ENCODE assay signal across 9 cellular contexts in genomic region chr13:35164324-35164932, GRCh38.
DNase-seq lines count a peak whose midpoint lies in the region; ATAC-seq, FAIRE-seq and TF ChIP-seq lines count a peak whose summit lies in the region.
"Had no signal": no experiment of that assay in that cellular context is flagged by ENCODE, and none has a peak within 500 bp of the region (broad histone marks: within the 10 kb centered on the region; RNA-seq: fewer than 3 reads in every experiment).

No MANE protein-coding gene starts in this region.

- SMC1A ChIA-PET in GM12878 (lab: Charles Lee; ENCODE audit: uncharacterized antibody, unreplicated experiment), result interaction anchor here (1.0 to 1.9 kb wide), 11 partner anchors 16 to 1621 kb away, joined by 3 to 8 read pairs (median 3); no protein-coding TSS in a partner anchor

- no TSS peak for BruUV-seq in GM12878 (replicated peaks; lab: Mats Ljungman, UMichigan)

- no peak overlapping the region for H3K27ac ChIP-seq in GM12878 (ENCODE audit: control insufficient read depth, insufficient read depth)

- H4K20me1 ChIP-seq in GM12878 (ENCODE audit: control insufficient read depth, insufficient read depth), result no peaks in the 10 kb centered on the region

- peak; percentile 74 for FAIRE-seq in GM12878 (lab: Jason Lieb, UNC)

- peaks cover 22% of the 10 kb centered on the region for H3K4me1 ChIP-seq in GM12878 (ENCODE audit: control insufficient read depth, insufficient read depth, low read length)

- no peaks in the 10 kb centered on the region for H3K9me3 Mint-ChIP-seq in activated CD4-positive, alpha-beta memory T cell treated with anti-CD3 and anti-CD28 coated beads for 36 hours
- H3K9me3 Mint-ChIP-seq: T-cell had no signal

- peak; percentile 87 for TF ChIP-seq RAD21 in GM12878 (IDR thresholded peaks at IDR 0.05; ENCODE audit: insufficient read depth, low read depth, low read length)

- CTCF ChIA-PET in GM12878 (lab: Yijun Ruan, JAX), result interaction anchor here (0.6 to 2.6 kb wide), 11 partner anchors 15 to 1937 kb away, joined by 3 to 27 read pairs (median 5); no protein-coding TSS in a partner anchor
- CTCF ChIA-PET in activated CD4-positive, alpha-beta memory T cell treated with anti-CD3 and anti-CD28 coated beads for 36 hours (lab: Charles Lee), result interaction anchor here (0.9 to 1.3 kb wide), 4 partner anchors 8 to 98 kb away, joined by 3 read pairs; no protein-coding TSS in a partner anchor

- no peak overlapping the region for H3K27ac Mint-ChIP-seq in activated CD4-positive, alpha-beta memory T cell treated with anti-CD3 and anti-CD28 coated beads for 36 hours
- H3K27ac Mint-ChIP-seq: T-cell had no signal

- no peaks in the 10 kb centered on the region for H3K79me2 ChIP-seq in GM12878 (ENCODE audit: control insufficient read depth, insufficient read depth, low read length)

- intact Hi-C loops in GM12878 (cut with micrococcal nuclease; ENCODE audit: unreplicated experiment), result loop anchor here (2.0 to 10.0 kb wide), 4 partner anchors 222 to 1960 kb away; partner anchors contain the start of gene NBEA
- intact Hi-C loops in activated CD4-positive, alpha-beta memory T cell treated with anti-CD3 and anti-CD28 coated beads for 36 hours (cut with micrococcal nuclease), result loop anchor here (5.0 kb wide), 2 partner anchors 1362 to 1937 kb away; no protein-coding TSS in a partner anchor

- RAD21 ChIA-PET in GM12878 (lab: Charles Lee; ENCODE audit: unreplicated experiment), result interaction anchor here (0.7 to 2.4 kb wide), 7 partner anchors 12 to 1621 kb away, joined by 3 to 9 read pairs (median 4); no protein-coding TSS in a partner anchor

- H3K36me3 ChIP-seq in GM12878 (ENCODE audit: control insufficient read depth in 2 of 2, insufficient read depth in 2 of 2, low read length in 1 of 2), result no peaks in the 10 kb centered on the region
- no peaks in the 10 kb centered on the region for H3K36me3 ChIP-seq in kidney epithelial cell (ENCODE audit: control insufficient read depth, insufficient read depth, low read length)

- no peak for TF ChIP-seq POLR2A in GM12878 (IDR thresholded peaks at IDR 0.05; ENCODE audit: low read depth, low read length)

- TF ChIP-seq EP300 in GM12878 (IDR thresholded peaks at IDR 0.05; ENCODE audit: borderline replicate concordance in 1 of 2, control insufficient read depth in 1 of 2, low read depth in 2 of 2, low read length in 2 of 2), result no peak

- POLR2A ChIA-PET in GM12878 (lab: Charles Lee), result no interaction called here
- POLR2A ChIA-PET in activated CD4-positive, alpha-beta memory T cell treated with anti-CD3 and anti-CD28 coated beads for 36 hours (lab: Charles Lee), result no interaction called here

- H3K4me2 ChIP-seq in GM12878 (ENCODE audit: control insufficient read depth, insufficient read depth), result no peak overlapping the region

- H3K4me3 ChIP-seq in GM12878 (no peak overlapping the region), kidney epithelial cell (ENCODE audit: low read depth, low read length) (no peak overlapping the region)

- H3K36me3 Mint-ChIP-seq in activated CD4-positive, alpha-beta memory T cell treated with anti-CD3 and anti-CD28 coated beads for 36 hours, result no peaks in the 10 kb centered on the region
- H3K36me3 Mint-ChIP-seq: T-cell had no signal

- H3K9ac ChIP-seq in GM12878 (ENCODE audit: control insufficient read depth, insufficient read depth, low read length), result no peak overlapping the region

- no peaks in the 10 kb centered on the region for H3K27me3 ChIP-seq in GM12878 (replicated peaks in 1 of 2; ENCODE audit: control insufficient read depth in 2 of 2, insufficient read depth in 2 of 2, low read length in 1 of 2)
- H3K27me3 ChIP-seq in kidney epithelial cell (ENCODE audit: control insufficient read depth, insufficient read depth, low read length), result no peaks in the 10 kb centered on the region

- peaks cover 4% of the 10 kb centered on the region for H3K4me1 Mint-ChIP-seq in activated CD4-positive, alpha-beta memory T cell treated with anti-CD3 and anti-CD28 coated beads for 36 hours (ENCODE audit: low read depth)

- H2AFZ ChIP-seq in GM12878 (ENCODE audit: control insufficient read depth, low read depth, low read length), result no peak overlapping the region

- peak; percentile 47 to 78 (median 51); a peak in 5 of 6 replicates for TF ChIP-seq CTCF in GM12878 (IDR thresholded peaks at IDR 0.05 in 2 of 3, conservative IDR thresholded peaks at IDR 0.05 in 1 of 3; ENCODE audit: control insufficient read depth in 2 of 3, extremely low read depth in 1 of 3, insufficient read depth in 1 of 3, low read depth in 3 of 3, low read length in 3 of 3)
- peak; percentile 39 for TF ChIP-seq CTCF in kidney epithelial cell (IDR thresholded peaks at IDR 0.05; ENCODE audit: insufficient read depth, low read length, poor library complexity, severe bottlenecking)

- H3K9me3 ChIP-seq in GM12878 (replicated peaks; ENCODE audit: control insufficient read depth, insufficient read depth, low read length), result no peaks in the 10 kb centered on the region; the same call in 2 of the 3 replicates

- DNase-seq in D341Med (ENCODE audit: low spot score) (peak; percentile 33), NCI-H2171 treated with DMSO at 0.1 percent for 48 hours (lab: John Stamatoyannopoulos, UW) (peak; percentile 71), GM12878 (ENCODE audit: low read depth, low spot score) (peak; percentile 40), kidney epithelial cell (ENCODE audit: low read depth) (no peak)
- DNase-seq in activated CD4-positive, alpha-beta memory T cell treated with anti-CD3 and anti-CD28 coated beads for 36 hours, result no peak
- no peak for DNase-seq in activated CD4-positive, alpha-beta T cell treated with anti-CD3 and anti-CD28 coated beads for 48 hours
- DNase-seq: T-cell had no signal

- H3K4me3 Mint-ChIP-seq in activated CD4-positive, alpha-beta memory T cell treated with anti-CD3 and anti-CD28 coated beads for 36 hours, result no peak overlapping the region
- H3K4me3 Mint-ChIP-seq: T-cell had no signal

- no peaks in the 10 kb centered on the region for H3K27me3 Mint-ChIP-seq in activated CD4-positive, alpha-beta memory T cell treated with anti-CD3 and anti-CD28 coated beads for 36 hours
- H3K27me3 Mint-ChIP-seq: T-cell had no signal

- in situ Hi-C loops in GM12878 (cut with MboI), result loop anchor here (10.0 to 25.0 kb wide), 3 partner anchors 1352 to 1960 kb away; partner anchors contain the start of gene RFC3

- peak; percentile 64 for ATAC-seq in GM19328 (IDR thresholded peaks at IDR 0.05; ENCODE audit: unreplicated experiment)
- peak; percentile 81 for ATAC-seq in HG03135 (IDR thresholded peaks at IDR 0.05; ENCODE audit: unreplicated experiment)
- peak; percentile 88 for ATAC-seq in GM12878

TF ChIP-seq in GM12878, 131 proteins besides CTCF, POLR2A, EP300 and RAD21:
- TF ChIP-seq PKNOX1 (IDR thresholded peaks at IDR 0.05) (no peak), ATF2 (IDR thresholded peaks at IDR 0.05; ENCODE audit: low read length) (no peak), CHD2 (IDR thresholded peaks at IDR 0.05; ENCODE audit: borderline replicate concordance, low read depth, low read length) (no peak), CREB1 (IDR thresholded peaks at IDR 0.05; ENCODE audit: low read depth) (0 out of 2 replicates have a peak, but pooled peaks have one; percentile 12), SMC3 (IDR thresholded peaks at IDR 0.05; ENCODE audit: borderline replicate concordance, low read length) (peak; percentile 64), ZNF24 (IDR thresholded peaks at IDR 0.05) (0 out of 2 replicates have a peak, but pooled peaks have one; percentile 11), RELB (IDR thresholded peaks at IDR 0.05; ENCODE audit: low read depth) (0 out of 2 replicates have a peak, but pooled peaks have one; percentile 21), RUNX3 (IDR thresholded peaks at IDR 0.05; ENCODE audit: low read length) (peak; percentile 33; the same call in 1 of the 2 replicates), IKZF2 (IDR thresholded peaks at IDR 0.05) (no peak)

Comparison
In these comparisons a context has a peak if more than half of its experiments do, and no peak if none do; other contexts are left out.
1. DNase-seq: peak in D341Med (single experiment), NCI-H2171 treated with DMSO at 0.1 percent for 48 hours (single experiment) and GM12878 (single experiment); none in kidney epithelial cell (single experiment), activated CD4-positive, alpha-beta memory T cell treated with anti-CD3 and anti-CD28 coated beads for 36 hours (single experiment) and activated CD4-positive, alpha-beta T cell treated with anti-CD3 and anti-CD28 coated beads for 48 hours (single experiment).
2. Peak in every context shown above with its lines, with median percentiles within 50 percentile points of each other: ATAC-seq.